Comparison of ENCODE assay signal across 13 cellular contexts in genomic region chr22:17917490-17917983, GRCh38.
DNase-seq lines count a peak whose midpoint lies in the region; ATAC-seq and TF ChIP-seq lines count a peak whose summit lies in the region.
"Had no signal": no experiment of that assay in that cellular context is flagged by ENCODE, and none has a peak within 500 bp of the region (broad histone marks: within the 10 kb centered on the region; RNA-seq: fewer than 3 reads in every experiment).

No MANE protein-coding gene starts in this region.

- H3K79me2 ChIP-seq in hepatocyte = peaks cover 78% of the 10 kb centered on the region

- intact Hi-C loops in activated B cell treated with CpG ODN at 0.5 μM for 24 hours (cut with micrococcal nuclease) = no loop called here
- intact Hi-C loops in testis (cut with DNase I; ENCODE audit: low total_unique reads) = no loop called here

- no peak overlapping the region for H3K4me2 ChIP-seq in hepatocyte

- TF ChIP-seq CTCF in activated B cell treated with CpG ODN at 0.5 μM for 24 hours (IDR thresholded peaks at IDR 0.05) (no peak), hepatocyte (IDR thresholded peaks at IDR 0.05; ENCODE audit: poor library complexity) (no peak), testis (IDR thresholded peaks at IDR 0.05) (no peak)

- H3K4me3 Mint-ChIP-seq in activated B cell treated with CpG ODN at 0.5 μM for 24 hours = no peak overlapping the region
- H3K4me3 Mint-ChIP-seq: nephron had no signal

- H3K4me1 Mint-ChIP-seq in activated B cell treated with CpG ODN at 0.5 μM for 24 hours = peaks cover 17% of the 10 kb centered on the region

- H3K4me3 ChIP-seq in hepatocyte = no peak overlapping the region
- H3K4me3 ChIP-seq in testis = no peak overlapping the region
- H3K4me3 ChIP-seq: skin epidermis had no signal

- H3K36me3 Mint-ChIP-seq in activated B cell treated with CpG ODN at 0.5 μM for 24 hours (ENCODE audit: low read depth) = peaks cover 10% of the 10 kb centered on the region

- H3K9me3 ChIP-seq in hepatocyte (ENCODE audit: low read depth) = no peaks in the 10 kb centered on the region
- H3K9me3 ChIP-seq in testis = no peaks in the 10 kb centered on the region

- H3K27me3 Mint-ChIP-seq in activated B cell treated with CpG ODN at 0.5 μM for 24 hours = no peaks in the 10 kb centered on the region

- CTCF ChIA-PET in activated B cell treated with CpG ODN at 0.5 μM for 24 hours (lab: Charles Lee) = interaction anchor here (1.2 to 2.0 kb wide), 3 partner anchors 87 to 159 kb away, joined by 3 to 7 read pairs (median 4); no protein-coding TSS in a partner anchor

- whole genome bisulfite sequencing in hepatocyte (ENCODE audit: low lambda C conversion rate, missing lambda C conversion rate) = 80% methylated on average over 6 of the region's 6 CpGs
- 76 to 85% methylated on average over 4 to 6 of the region's 6 CpGs for WGBS in testis, 2 donors

- H3K36me3 ChIP-seq in hepatocyte (replicated peaks; ENCODE audit: insufficient read depth, low read depth) (no peaks in the 10 kb centered on the region), testis (ENCODE audit: low read depth, missing control alignments) (no peaks in the 10 kb centered on the region)

- no peak overlapping the region for H2AFZ ChIP-seq in hepatocyte

- H3K27ac ChIP-seq in hepatocyte = no peak overlapping the region
- peak overlapping the region; percentile 15 to 23 for H3K27ac ChIP-seq in testis
- H3K27ac ChIP-seq: foreskin keratinocyte had no signal

- ATAC-seq in activated B cell treated with CpG ODN at 0.5 μM for 24 hours (ENCODE audit: low read depth) = peak; percentile 73
- no peak for ATAC-seq in HG03280 (IDR thresholded peaks at IDR 0.05; ENCODE audit: unreplicated experiment)
- ATAC-seq: foreskin keratinocyte had no signal

- no peak overlapping the region for H3K27ac Mint-ChIP-seq in activated B cell treated with CpG ODN at 0.5 μM for 24 hours
- H3K27ac Mint-ChIP-seq: nephron had no signal

- H3K27me3 ChIP-seq in hepatocyte (no peaks in the 10 kb centered on the region), testis (no peaks in the 10 kb centered on the region)
- H3K27me3 ChIP-seq: foreskin keratinocyte had no signal

- no peaks in the 10 kb centered on the region for H3K9me2 ChIP-seq in hepatocyte (replicated peaks; ENCODE audit: insufficient read depth)

- TF ChIP-seq POLR2A in testis (IDR thresholded peaks at IDR 0.05) = no peak

- no peaks in the 10 kb centered on the region for H4K20me1 ChIP-seq in hepatocyte (ENCODE audit: insufficient read depth, poor library complexity, severe bottlenecking)

- POLR2A ChIA-PET in activated B cell treated with CpG ODN at 0.5 μM for 24 hours (lab: Charles Lee) = interaction anchor here (1.4 to 1.7 kb wide), 2 partner anchors 14 kb away, joined by 3 to 6 read pairs; no protein-coding TSS in a partner anchor

- no peaks in the 10 kb centered on the region for H3K9me3 Mint-ChIP-seq in activated B cell treated with CpG ODN at 0.5 μM for 24 hours
- H3K9me3 Mint-ChIP-seq: nephron had no signal

- DNase-seq in activated effector memory CD4-positive, alpha-beta T cell treated with Interleukin-2 at 50 U/mL for 16 hours = peak; percentile 7
- DNase-seq in activated effector memory CD4-positive, alpha-beta T cell treated with anti-CD3 and anti-CD28 coated beads, Interleukin-2, amount 50 U/mL, for 16 hours = no peak
- DNase-seq in activated B cell treated with CpG ODN at 0.5 μM for 24 hours = no peak
- DNase-seq in hepatocyte (ENCODE audit: low spot score) = peak; percentile 46
- DNase-seq in testis = no peak
- DNase-seq in activated CD4-positive, CD25-positive, alpha-beta regulatory T cell treated with anti-CD3 and anti-CD28 coated beads, Interleukin-2, amount 50 U/mL, for 72 hours = no peak
- no peak for DNase-seq in GOT3 (lab: John Stamatoyannopoulos, UW)
- DNase-seq: dermis blood vessel endothelial cell, foreskin keratinocyte, kidney had no signal

- H3K4me1 ChIP-seq in hepatocyte (ENCODE audit: insufficient read depth) (peaks cover 39% of the 10 kb centered on the region), testis (peaks cover 41% of the 10 kb centered on the region)

Comparison
In these comparisons a context has a peak if more than half of its experiments do, and no peak if none do; other contexts are left out.
1. DNase-seq: peak in activated effector memory CD4-positive, alpha-beta T cell treated with Interleukin-2 at 50 U/mL for 16 hours (single experiment) and hepatocyte (single experiment); none in activated effector memory CD4-positive, alpha-beta T cell treated with anti-CD3 and anti-CD28 coated beads, Interleukin-2, amount 50 U/mL, for 16 hours (single experiment), activated B cell treated with CpG ODN at 0.5 μM for 24 hours (single experiment), testis (single experiment), activated CD4-positive, CD25-positive, alpha-beta regulatory T cell treated with anti-CD3 and anti-CD28 coated beads, Interleukin-2, amount 50 U/mL, for 72 hours (single experiment) and GOT3 (single experiment).